Comparison of ENCODE assay signal across 9 cellular contexts in the genomic region with DNA sequence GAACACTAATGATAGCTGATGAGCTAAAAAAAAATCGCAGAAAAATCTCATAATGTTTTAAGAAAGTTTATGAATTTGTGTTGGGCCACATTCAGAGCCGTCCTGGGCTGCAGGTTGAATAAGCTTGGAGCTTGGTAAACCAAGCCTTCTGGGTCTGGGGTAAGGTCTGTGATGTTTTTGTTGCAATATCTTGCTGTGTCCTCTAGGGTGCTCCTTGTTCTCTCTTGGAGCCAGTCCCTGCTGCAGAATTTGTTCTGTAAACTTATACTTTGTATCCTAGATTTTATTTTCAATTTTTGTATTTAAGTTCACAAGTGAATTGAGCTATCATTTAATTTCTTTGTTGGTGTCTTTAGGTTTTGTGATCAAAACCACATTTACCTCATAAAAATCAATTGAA.
DNase-seq lines count a peak whose midpoint lies in the region; ATAC-seq and TF ChIP-seq lines count a peak whose summit lies in the region.
"Had no signal": no experiment of that assay in that cellular context is flagged by ENCODE, and none has a peak within 500 bp of the region (broad histone marks: within the 10 kb centered on the region; RNA-seq: fewer than 3 reads in every experiment).

No MANE protein-coding gene starts in this region.

- ATAC-seq in GM21381 (IDR thresholded peaks at IDR 0.05; ENCODE audit: unreplicated experiment) (peak; percentile 74), HG03095 (IDR thresholded peaks at IDR 0.05; ENCODE audit: unreplicated experiment) (no peak), HG02840 (IDR thresholded peaks at IDR 0.05; ENCODE audit: low FRiP score, unreplicated experiment) (no peak)

- peak; percentile 67 for TF ChIP-seq CTCF in fibroblast of villous mesenchyme (IDR thresholded peaks at IDR 0.05; ENCODE audit: insufficient read depth, low read depth, low read length)

- H3K4me3 ChIP-seq in fibroblast of villous mesenchyme (ENCODE audit: low read depth, low read length): no peak overlapping the region

- peak; percentile 8 for DNase-seq in CMK (ENCODE audit: low read depth)
- DNase-seq in NAMALWA (ENCODE audit: low spot score): peak; percentile 48
- peak; percentile 39 for DNase-seq in fibroblast of villous mesenchyme (ENCODE audit: low read depth)
- DNase-seq in HuH-7.5 (ENCODE audit: low spot score): no peak
- DNase-seq in T1000 (lab: John Stamatoyannopoulos, UW): no peak
- DNase-seq: GOT3 had no signal

Comparison
In these comparisons a context has a peak if more than half of its experiments do, and no peak if none do; other contexts are left out.
1. DNase-seq: peak in CMK (single experiment), NAMALWA (single experiment) and fibroblast of villous mesenchyme (single experiment); none in HuH-7.5 (single experiment) and T1000 (single experiment).